31 cellular contexts compared by ENCODE assay signal in the genomic region with DNA sequence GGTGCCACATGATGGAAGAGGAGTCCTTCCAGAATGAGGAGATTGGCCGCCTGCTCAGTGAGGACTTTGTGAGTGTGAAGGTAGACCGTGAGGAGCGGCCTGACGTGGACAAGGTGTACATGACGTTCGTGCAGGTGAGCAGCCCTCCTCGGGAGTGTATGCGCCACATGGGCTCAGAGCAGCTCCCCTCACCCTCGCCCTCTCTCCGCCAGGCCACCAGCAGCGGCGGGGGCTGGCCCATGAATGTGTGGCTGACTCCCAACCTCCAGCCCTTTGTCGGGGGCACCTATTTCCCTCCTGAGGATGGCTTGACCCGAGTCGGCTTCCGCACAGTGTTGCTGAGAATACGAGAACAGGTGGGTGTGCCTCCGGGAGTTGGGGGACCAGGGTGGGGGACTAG. TPM values are rescaled to one million over a fixed set of nuclear protein-coding genes. Genes with fewer than 3 reads are reported as not detected.
DNase-seq lines count a peak whose midpoint lies in the region; ATAC-seq and TF ChIP-seq lines count a peak whose summit lies in the region.
"Had no signal": no experiment of that assay in that cellular context is flagged by ENCODE, and none has a peak within 500 bp of the region (broad histone marks: within the 10 kb centered on the region; RNA-seq: fewer than 3 reads in every experiment).

No MANE protein-coding gene starts in this region.

- H3K4me1 Mint-ChIP-seq in activated naive CD8-positive, alpha-beta T cell treated with anti-CD3 and anti-CD28 coated beads, Interleukin-2, amount 10 ng/mL, durations not matched to agents 7 days and 5 days: peaks cover 10% of the 10 kb centered on the region
- no peaks in the 10 kb centered on the region for H3K4me1 Mint-ChIP-seq in activated naive CD8-positive, alpha-beta T cell treated with anti-CD3 and anti-CD28 coated beads for 36 hours
- H3K4me1 Mint-ChIP-seq in nephron: peaks cover 7% of the 10 kb centered on the region

- no peak for ATAC-seq in activated naive CD8-positive, alpha-beta T cell treated with anti-CD3 and anti-CD28 coated beads, Interleukin-2, amount 10 ng/mL, durations not matched to agents 7 days and 5 days (ENCODE audit: low read depth)
- ATAC-seq: HepG2, K562, PC-3 had no signal

- peak overlapping the region; percentile 83 for H3K27ac ChIP-seq in RWPE1

- H3K9me3 Mint-ChIP-seq in activated naive CD8-positive, alpha-beta T cell treated with anti-CD3 and anti-CD28 coated beads, Interleukin-2, amount 10 ng/mL, durations not matched to agents 7 days and 5 days: no peaks in the 10 kb centered on the region
- no peaks in the 10 kb centered on the region for H3K9me3 Mint-ChIP-seq in activated naive CD8-positive, alpha-beta T cell treated with anti-CD3 and anti-CD28 coated beads for 36 hours
- no peaks in the 10 kb centered on the region for H3K9me3 Mint-ChIP-seq in nephron
- H3K9me3 Mint-ChIP-seq: CD4-positive, alpha-beta memory T cell had no signal

- H3K36me3 Mint-ChIP-seq in activated naive CD8-positive, alpha-beta T cell treated with anti-CD3 and anti-CD28 coated beads, Interleukin-2, amount 10 ng/mL, durations not matched to agents 7 days and 5 days: no peaks in the 10 kb centered on the region
- H3K36me3 Mint-ChIP-seq in activated naive CD8-positive, alpha-beta T cell treated with anti-CD3 and anti-CD28 coated beads for 36 hours: peaks cover 2% of the 10 kb centered on the region
- no peaks in the 10 kb centered on the region for H3K36me3 Mint-ChIP-seq in nephron (ENCODE audit: low read depth)
- H3K36me3 Mint-ChIP-seq: CD4-positive, alpha-beta memory T cell had no signal

- TF ChIP-seq CTCF in RWPE1 (conservative IDR thresholded peaks at IDR 0.05; ENCODE audit: low read depth): no peak
- TF ChIP-seq CTCF in nephron (IDR thresholded peaks at IDR 0.05; ENCODE audit: unreplicated experiment in 3 of 3): no peak
- TF ChIP-seq CTCF in GM20000 (IDR thresholded peaks at IDR 0.05; ENCODE audit: extremely low read depth, missing control alignments): no peak

- CTCF ChIA-PET in RWPE1 (lab: Yijun Ruan, JAX): interaction anchor here (0.6 to 1.0 kb wide), 3 partner anchors 78 to 152 kb away, joined by 3 to 4 read pairs (median 3); partner anchors contain the start of gene LRRC59

- no peak for DNase-seq in activated naive CD8-positive, alpha-beta T cell treated with anti-CD3 and anti-CD28 coated beads, Interleukin-2, amount 10 ng/mL, durations not matched to agents 7 days and 5 days
- DNase-seq in activated naive CD8-positive, alpha-beta T cell treated with anti-CD3 and anti-CD28 coated beads for 36 hours: no peak
- DNase-seq in RWPE1 (ENCODE audit: low spot score): no peak
- DNase-seq in mesenteric fat pad (ENCODE audit: low spot score): no peak
- no peak for DNase-seq in NCI-H774 (lab: John Stamatoyannopoulos, UW)
- no peak for DNase-seq in GM20000 (ENCODE audit: low spot score)
- no peak for DNase-seq in ACHN
- DNase-seq: AML-193; C1 segment of cervical spinal cord; CD4-positive, alpha-beta memory T cell; COR-L47; GOT3; HCEC 1CT; Kasumi-1; NCI-H1105 treated with DMSO at 0.1 percent for 48 hours; NCI-H146; NCI-H1930; NCI-H2107; NCI-H524; NCI-H748 treated with DMSO at 0.1 percent for 48 hours; NK-92 treated with Interleukin-12 subunit alpha and Interleukin-12 subunit beta, amount 100 ng/mL, for 24 hours; PC-3; Right ventricle myocardium superior had no signal

- no peak overlapping the region for H3K27ac Mint-ChIP-seq in activated naive CD8-positive, alpha-beta T cell treated with anti-CD3 and anti-CD28 coated beads, Interleukin-2, amount 10 ng/mL, durations not matched to agents 7 days and 5 days
- H3K27ac Mint-ChIP-seq in activated naive CD8-positive, alpha-beta T cell treated with anti-CD3 and anti-CD28 coated beads for 36 hours: no peak overlapping the region
- H3K27ac Mint-ChIP-seq in nephron: no peak overlapping the region

- H3K27me3 Mint-ChIP-seq in activated naive CD8-positive, alpha-beta T cell treated with anti-CD3 and anti-CD28 coated beads, Interleukin-2, amount 10 ng/mL, durations not matched to agents 7 days and 5 days: peaks cover 15% of the 10 kb centered on the region
- peaks cover 9% of the 10 kb centered on the region for H3K27me3 Mint-ChIP-seq in activated naive CD8-positive, alpha-beta T cell treated with anti-CD3 and anti-CD28 coated beads for 36 hours
- peaks cover 27% of the 10 kb centered on the region for H3K27me3 Mint-ChIP-seq in nephron (ENCODE audit: low read depth)

- H3K4me3 Mint-ChIP-seq in activated naive CD8-positive, alpha-beta T cell treated with anti-CD3 and anti-CD28 coated beads, Interleukin-2, amount 10 ng/mL, durations not matched to agents 7 days and 5 days: peak overlapping the region; percentile 2
- H3K4me3 Mint-ChIP-seq in activated naive CD8-positive, alpha-beta T cell treated with anti-CD3 and anti-CD28 coated beads for 36 hours: no peak overlapping the region
- peak overlapping the region in 2 of 3 experiments; percentile 24 to 51 for H3K4me3 Mint-ChIP-seq in nephron

- POLR2A ChIA-PET in activated naive CD8-positive, alpha-beta T cell treated with anti-CD3 and anti-CD28 coated beads, Interleukin-2, amount 10 ng/mL, durations not matched to agents 7 days and 5 days (lab: Charles Lee): interaction anchor here (1.2 kb wide), 1 partner anchor 158 kb away, joined by 3 read pairs; no protein-coding TSS in a partner anchor
- POLR2A ChIA-PET in RWPE1 (lab: Yijun Ruan, JAX; ENCODE audit: low non-redundant PET): no interaction called here

- in situ Hi-C loops in ACHN (cut with HindIII; ENCODE audit: low pct_ligation_motif_present, low pct_unique_long_range_greater_than_20kb, low sequenced_read_pairs): no loop called here

RNA-seq across cellular contexts. Expression of gene SPATA20, which starts 1.9 kb away (rescaled TPM):
- 10 to 100 TPM; 31.3 to 33.1 TPM for total RNA-seq in activated naive CD8-positive, alpha-beta T cell treated with anti-CD3 and anti-CD28 coated beads, Interleukin-2, amount 10 ng/mL, durations not matched to agents 7 days and 5 days
- 10 to 100 TPM; 32.4 to 36.3 TPM for total RNA-seq in activated naive CD8-positive, alpha-beta T cell treated with anti-CD3 and anti-CD28 coated beads for 36 hours
- total RNA-seq in mesenteric fat pad: 22.3 TPM

RNA-seq across cellular contexts. Expression of gene CACNA1G, which starts 11.7 kb away (rescaled TPM):
- under 1 TPM in 1 of 2 experiments, not detected in 1; 0.11 TPM for total RNA-seq in activated naive CD8-positive, alpha-beta T cell treated with anti-CD3 and anti-CD28 coated beads, Interleukin-2, amount 10 ng/mL, durations not matched to agents 7 days and 5 days
- total RNA-seq in activated naive CD8-positive, alpha-beta T cell treated with anti-CD3 and anti-CD28 coated beads for 36 hours: under 1 TPM in 1 of 2 experiments, not detected in 1; 0.06 TPM
- 0.58 TPM for total RNA-seq in mesenteric fat pad
- total RNA-seq: CD4-positive, alpha-beta memory T cell; K562; MCF 10A; SK-MEL-5 had no signal

RNA-seq across cellular contexts. Expression of gene EPN3, which starts 16.3 kb away (rescaled TPM):
- total RNA-seq in activated naive CD8-positive, alpha-beta T cell treated with anti-CD3 and anti-CD28 coated beads, Interleukin-2, amount 10 ng/mL, durations not matched to agents 7 days and 5 days: not detected
- not detected for total RNA-seq in activated naive CD8-positive, alpha-beta T cell treated with anti-CD3 and anti-CD28 coated beads for 36 hours
- not detected for total RNA-seq in mesenteric fat pad
- total RNA-seq: A172; CD4-positive, alpha-beta memory T cell; RPMI7951; SK-MEL-5 had no signal

RNA-seq across cellular contexts. Expression of gene MYCBPAP, which starts 40.6 kb away (rescaled TPM):
- 1 to 10 TPM; 4.0 to 4.4 TPM for total RNA-seq in activated naive CD8-positive, alpha-beta T cell treated with anti-CD3 and anti-CD28 coated beads, Interleukin-2, amount 10 ng/mL, durations not matched to agents 7 days and 5 days
- total RNA-seq in activated naive CD8-positive, alpha-beta T cell treated with anti-CD3 and anti-CD28 coated beads for 36 hours: 1 to 10 TPM in 1 of 2 experiments, under 1 TPM in 1; 0.56 to 1.1 TPM
- total RNA-seq in mesenteric fat pad: 0.61 TPM
- total RNA-seq: A172, HT-29, K562, RPMI7951 had no signal
